In genomic region chr22:39808087-39808486, GRCh38 we compare ENCODE assay signal across 9 cellular contexts.
DNase-seq lines count a peak whose midpoint lies in the region; ATAC-seq and TF ChIP-seq lines count a peak whose summit lies in the region.
"Had no signal": no experiment of that assay in that cellular context is flagged by ENCODE, and none has a peak within 500 bp of the region (broad histone marks: within the 10 kb centered on the region; RNA-seq: fewer than 3 reads in every experiment).

No MANE protein-coding gene starts in this region.

- no peaks in the 10 kb centered on the region for H3K79me1 ChIP-seq in mesenchymal stem cell (replicated peaks; ENCODE audit: low read length, poor library complexity, severe bottlenecking)

- H2BK12ac ChIP-seq in mesenchymal stem cell (ENCODE audit: low read length in 2 of 2), result no peak overlapping the region

- WGBS in mesenchymal stem cell, result 33% methylated on average over 2 of the region's 3 CpGs

- H4K8ac ChIP-seq in mesenchymal stem cell (ENCODE audit: low read length), result no peak overlapping the region

- H3K36me3 ChIP-seq in mucosa of descending colon (ENCODE audit: low read depth) (no peaks in the 10 kb centered on the region), mesenchymal stem cell (ENCODE audit: control insufficient read depth in 1 of 2, insufficient read depth in 2 of 2, low read depth in 1 of 2, low read length in 2 of 2) (no peaks in the 10 kb centered on the region)

- H3K9me3 Mint-ChIP-seq in Calu3 (ENCODE audit: low read depth, unreplicated experiment), result no peaks in the 10 kb centered on the region

- no peak overlapping the region for H3K27ac Mint-ChIP-seq in Calu3 (ENCODE audit: unreplicated experiment)

- H4K91ac ChIP-seq in mesenchymal stem cell (ENCODE audit: low read length), result no peak overlapping the region

- no peak overlapping the region for H3K4me3 Mint-ChIP-seq in Calu3 (ENCODE audit: low read depth, unreplicated experiment)

- H2AFZ ChIP-seq in mesenchymal stem cell (ENCODE audit: low read depth, low read length), result no peak overlapping the region

- no peak overlapping the region for H2BK120ac ChIP-seq in mesenchymal stem cell (ENCODE audit: low read depth, low read length)

- H3K14ac ChIP-seq in mesenchymal stem cell (ENCODE audit: low read length in 2 of 2), result no peak overlapping the region

- TF ChIP-seq CTCF in Calu3 (IDR thresholded peaks at IDR 0.05; ENCODE audit: unreplicated experiment) (peak; percentile 29), mucosa of descending colon (IDR thresholded peaks at IDR 0.05) (no peak)

- H2BK5ac ChIP-seq in mesenchymal stem cell (ENCODE audit: low read depth, low read length, poor library complexity, severe bottlenecking), result no peak overlapping the region

- H3K27me3 Mint-ChIP-seq in Calu3 (ENCODE audit: unreplicated experiment), result peaks cover 100% of the 10 kb centered on the region

- no peaks in the 10 kb centered on the region for H3K36me3 Mint-ChIP-seq in Calu3 (ENCODE audit: insufficient read depth, unreplicated experiment)

- H3K4ac ChIP-seq in mesenchymal stem cell (ENCODE audit: low read depth in 1 of 2, low read length in 2 of 2), result no peak overlapping the region

- peaks cover 49 to 54% of the 10 kb centered on the region in 2 experiments for H3K27me3 ChIP-seq in mesenchymal stem cell (ENCODE audit: control insufficient read depth in 1 of 2, insufficient read depth in 1 of 2, low read length in 2 of 2)

- ATAC-seq in mucosa of descending colon (peak; percentile 59), HG02852 (IDR thresholded peaks at IDR 0.05; ENCODE audit: unreplicated experiment) (no peak)

- H3K4me2 ChIP-seq in mesenchymal stem cell (ENCODE audit: low read length, poor library complexity, severe bottlenecking), result no peak overlapping the region

- no peaks in the 10 kb centered on the region for H3K4me1 ChIP-seq in mucosa of descending colon (ENCODE audit: low read depth)
- H3K4me1 ChIP-seq in mesenchymal stem cell (ENCODE audit: control insufficient read depth, insufficient read depth, low read depth, low read length), result no peaks in the 10 kb centered on the region

- H3K9ac ChIP-seq in mesenchymal stem cell (ENCODE audit: low read length), result no peak overlapping the region

- H3K9me3 ChIP-seq in mucosa of descending colon (no peaks in the 10 kb centered on the region), mesenchymal stem cell (ENCODE audit: control insufficient read depth, low read length) (no peaks in the 10 kb centered on the region)

- CTCF ChIA-PET in Calu3 (lab: Charles Lee), result no interaction called here

- no peak overlapping the region for H3K4me3 ChIP-seq in mucosa of descending colon
- H3K4me3 ChIP-seq in mesenchymal stem cell (ENCODE audit: insufficient read depth in 1 of 2, low read depth in 1 of 2, low read length in 2 of 2), result no peak overlapping the region
- H3K4me3 ChIP-seq: dorsolateral prefrontal cortex had no signal

- no peak overlapping the region for H3K18ac ChIP-seq in mesenchymal stem cell (ENCODE audit: low read depth in 1 of 2, low read length in 2 of 2)

- no TSS peak for BruUV-seq in Calu3 (replicated peaks; lab: Mats Ljungman, UMichigan)

- H3K27ac ChIP-seq in mesenchymal stem cell (ENCODE audit: low read length, poor library complexity, severe bottlenecking), result no peak overlapping the region
- H3K27ac ChIP-seq: dorsolateral prefrontal cortex had no signal

- H3K4me1 Mint-ChIP-seq in Calu3 (ENCODE audit: low read depth, unreplicated experiment), result no peaks in the 10 kb centered on the region

- peak; percentile 56 for DNase-seq in Calu3
- DNase-seq in Kasumi-1 (lab: John Stamatoyannopoulos, UW), result peak; percentile 16 to 61
- peak; percentile 12 for DNase-seq in activated naive CD8-positive, alpha-beta T cell treated with anti-CD3 and anti-CD28 coated beads, Interleukin-2, amount 50 U/mL, for 16 hours (ENCODE audit: low read depth, low spot score)
- DNase-seq in mucosa of descending colon, result peak in 2 of 3 donors; percentile 60 to 69
- no peak for DNase-seq in NCI-H2227 (lab: John Stamatoyannopoulos, UW; ENCODE audit: unreplicated experiment)
- DNase-seq in GM03348 (ENCODE audit: low spot score), result no peak
- no peak for DNase-seq in mesenchymal stem cell

- H2AK5ac ChIP-seq in mesenchymal stem cell (ENCODE audit: low read length, severe bottlenecking), result no peak overlapping the region

- H3K23ac ChIP-seq in mesenchymal stem cell (ENCODE audit: low read length in 2 of 2), result no peak overlapping the region

- intact Hi-C loops in Calu3 (cut with micrococcal nuclease; ENCODE audit: unreplicated experiment), result no loop called here
- intact Hi-C loops in mucosa of descending colon (cut with DNase I, micrococcal nuclease), result no loop called here

- H2BK15ac ChIP-seq in mesenchymal stem cell (ENCODE audit: low read depth, poor library complexity, severe bottlenecking), result no peak overlapping the region

Comparison
In these comparisons a context has a peak if more than half of its experiments do, and no peak if none do; other contexts are left out.
1. DNase-seq: peak in Calu3 (single experiment), Kasumi-1 (2 of 2), activated naive CD8-positive, alpha-beta T cell treated with anti-CD3 and anti-CD28 coated beads, Interleukin-2, amount 50 U/mL, for 16 hours (single experiment) and mucosa of descending colon (2 of 3); none in NCI-H2227 (single experiment), GM03348 (single experiment) and mesenchymal stem cell (single experiment).